ENCODE assay signal across 32 cellular contexts in the genomic region with DNA sequence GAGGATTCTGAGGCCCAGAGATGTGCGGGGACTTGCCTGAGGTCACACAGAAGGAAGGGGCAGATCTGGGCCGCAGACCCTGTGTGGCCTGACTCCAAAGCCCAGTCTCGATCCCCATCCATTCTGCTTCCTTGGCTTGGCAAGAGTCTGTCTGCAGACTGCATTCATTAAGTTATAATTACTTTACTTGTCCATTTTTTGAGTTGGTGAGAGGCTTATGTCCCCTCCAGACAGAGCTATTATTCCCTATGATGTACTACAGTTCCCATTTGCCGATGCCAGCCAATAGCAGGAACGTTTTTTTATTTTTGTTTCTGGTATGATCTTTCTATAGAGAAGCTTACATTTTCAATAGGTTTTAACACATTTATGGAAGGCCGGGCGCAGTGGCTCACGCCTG.
"Had no signal": no experiment of that assay in that cellular context is flagged by ENCODE, and none has a peak within 500 bp of the region (broad histone marks: within the 10 kb centered on the region; RNA-seq: fewer than 3 reads in every experiment).

No MANE protein-coding gene starts in this region.

- H3K27ac ChIP-seq: adrenal gland, cardiac muscle cell, VCaP had no signal

- FAIRE-seq: bronchial epithelial cell, TTC549 had no signal

- DNase-seq: activated B cell treated with CpG ODN at 0.5 μM for 24 hours; activated CD4-positive, alpha-beta memory T cell treated with anti-CD3 and anti-CD28 coated beads for 36 hours; activated CD4-positive, alpha-beta T cell treated with anti-CD3 and anti-CD28 coated beads for 4 hours; activated CD4-positive, alpha-beta T cell treated with anti-CD3 and anti-CD28 coated beads, Interleukin-2, amount 10 ng/mL, durations not matched to agents 24 days and 14 days; activated CD4-positive, alpha-beta T cell treated with anti-CD3 and anti-CD28 coated beads, Interleukin-2, amount 50 U/mL, for 1 hour; activated CD4-positive, alpha-beta T cell treated with anti-CD3 and anti-CD28 coated beads, Interleukin-2, amount 50 U/mL, for 4 hours; activated CD4-positive, CD25-positive, alpha-beta regulatory T cell treated with anti-CD3 and anti-CD28 coated beads, Interleukin-2, amount 50 U/mL, for 72 hours; activated CD8-positive, alpha-beta memory T cell treated with anti-CD3 and anti-CD28 coated beads, Interleukin-2, amount 50 U/mL, for 4 hours; activated CD8-positive, alpha-beta T cell treated with anti-CD3 and anti-CD28 coated beads for 36 hours; activated effector memory CD4-positive, alpha-beta T cell treated with anti-CD3 and anti-CD28 coated beads, Interleukin-2, amount 50 U/mL, for 16 hours; activated gamma-delta T cell treated with Interleukin-2 at 50 U/mL for 16 hours; activated naive CD4-positive, alpha-beta T cell; activated naive CD4-positive, alpha-beta T cell treated with anti-CD3 and anti-CD28 coated beads for 36 hours; activated naive CD4-positive, alpha-beta T cell treated with anti-CD3 and anti-CD28 coated beads, Interleukin-2, amount 50 U/mL, for 16 hours; activated naive CD8-positive, alpha-beta T cell treated with anti-CD3 and anti-CD28 coated beads for 36 hours; activated T-cell treated with anti-CD3 and anti-CD28 coated beads for 4 hours; activated T-cell treated with anti-CD3 and anti-CD28 coated beads, Interleukin-2, amount 50 U/mL, for 1 hour; activated T-cell treated with anti-CD3 and anti-CD28 coated beads, Interleukin-2, amount 50 U/mL, for 4 hours; activated T-cell treated with anti-CD3 and anti-CD28 coated beads, Interleukin-2, amount 50 U/mL, for 72 hours; adrenal gland; amniotic stem cell; aorta; caudate nucleus; cerebellar nuclear complex; T-helper 2 cell; T-helper 9 cell had no signal

- H3K4me3 ChIP-seq: adrenal gland, cardiac muscle cell had no signal

- ATAC-seq: activated CD8-positive, alpha-beta T cell treated with anti-CD3 and anti-CD28 coated beads for 36 hours; activated naive CD4-positive, alpha-beta T cell treated with anti-CD3 and anti-CD28 coated beads, Interleukin-2, amount 50 U/mL, for 72 hours; activated T-cell treated with anti-CD3 and anti-CD28 coated beads, Interleukin-2, amount 50 U/mL, for 4 hours; activated T-cell treated with anti-CD3 and anti-CD28 coated beads, Interleukin-2, amount 50 U/mL, for 72 hours; activated T-helper 17 cell treated with anti-CD3 and anti-CD28 coated beads, Interleukin-2, amount 50 U/mL, for 72 hours had no signal

- H3K27me3 ChIP-seq: adrenal gland, cardiac muscle cell had no signal

- H3K9me3 ChIP-seq: adrenal gland had no signal
